Comparison of ENCODE assay signal across 11 cellular contexts in genomic region chr13:113216165-113217056, GRCh38. TPM values are rescaled to one million over a fixed set of nuclear protein-coding genes. Genes with fewer than 3 reads are reported as not detected.
DNase-seq lines count a peak whose midpoint lies in the region; ATAC-seq and TF ChIP-seq lines count a peak whose summit lies in the region.
"Had no signal": no experiment of that assay in that cellular context is flagged by ENCODE, and none has a peak within 500 bp of the region (broad histone marks: within the 10 kb centered on the region; RNA-seq: fewer than 3 reads in every experiment).

No MANE protein-coding gene starts in this region.

- ATAC-seq in activated CD8-positive, alpha-beta T cell treated with anti-CD3 and anti-CD28 coated beads for 36 hours: peak; percentile 10
- ATAC-seq in activated CD8-positive, alpha-beta T cell treated with anti-CD3 and anti-CD28 coated beads, Interleukin-2, amount 10 ng/mL, durations not matched to agents 7 days and 5 days: no peak

- no peak overlapping the region for H3K4me3 Mint-ChIP-seq in activated CD8-positive, alpha-beta T cell treated with anti-CD3 and anti-CD28 coated beads for 36 hours
- H3K4me3 Mint-ChIP-seq in activated CD8-positive, alpha-beta T cell treated with anti-CD3 and anti-CD28 coated beads, Interleukin-2, amount 10 ng/mL, durations not matched to agents 7 days and 5 days: no peak overlapping the region
- H3K4me3 Mint-ChIP-seq in chondrocyte (ENCODE audit: unreplicated experiment): no peak overlapping the region
- H3K4me3 Mint-ChIP-seq: neural crest cell; T-helper 1 cell treated with Interleukin-12 subunit alpha and Interleukin-12 subunit beta and Interleukin-4 antibody, amounts not matched to agents 30 μg/mL and 1 μg/mL, for 36 hours had no signal

- H3K4me3 ChIP-seq in fibroblast of the aortic adventitia (ENCODE audit: low read depth, low read length): peak overlapping the region; percentile 18

- H3K4me1 Mint-ChIP-seq in activated CD8-positive, alpha-beta T cell treated with anti-CD3 and anti-CD28 coated beads for 36 hours (ENCODE audit: low read depth): peaks cover 23% of the 10 kb centered on the region
- peaks cover 26% of the 10 kb centered on the region for H3K4me1 Mint-ChIP-seq in activated CD8-positive, alpha-beta T cell treated with anti-CD3 and anti-CD28 coated beads, Interleukin-2, amount 10 ng/mL, durations not matched to agents 7 days and 5 days (ENCODE audit: low read depth)
- H3K4me1 Mint-ChIP-seq in chondrocyte (ENCODE audit: low read depth): peaks cover 12% of the 10 kb centered on the region

- intact Hi-C loops in activated CD8-positive, alpha-beta T cell treated with anti-CD3 and anti-CD28 coated beads for 36 hours (cut with micrococcal nuclease): no loop called here

- H3K9me3 Mint-ChIP-seq in activated CD8-positive, alpha-beta T cell treated with anti-CD3 and anti-CD28 coated beads for 36 hours: no peaks in the 10 kb centered on the region
- no peaks in the 10 kb centered on the region for H3K9me3 Mint-ChIP-seq in activated CD8-positive, alpha-beta T cell treated with anti-CD3 and anti-CD28 coated beads, Interleukin-2, amount 10 ng/mL, durations not matched to agents 7 days and 5 days (ENCODE audit: insufficient read depth)
- no peaks in the 10 kb centered on the region for H3K9me3 Mint-ChIP-seq in chondrocyte (ENCODE audit: low read depth)
- H3K9me3 Mint-ChIP-seq: neural crest cell; T-helper 1 cell treated with Interleukin-12 subunit alpha and Interleukin-12 subunit beta and Interleukin-4 antibody, amounts not matched to agents 30 μg/mL and 1 μg/mL, for 36 hours had no signal

- POLR2A ChIA-PET in activated CD8-positive, alpha-beta T cell treated with anti-CD3 and anti-CD28 coated beads for 36 hours (lab: Charles Lee): no interaction called here
- POLR2A ChIA-PET in activated CD8-positive, alpha-beta T cell treated with anti-CD3 and anti-CD28 coated beads, Interleukin-2, amount 10 ng/mL, durations not matched to agents 7 days and 5 days (lab: Charles Lee): no interaction called here

- peak overlapping the region; percentile 26 for H3K27ac Mint-ChIP-seq in activated CD8-positive, alpha-beta T cell treated with anti-CD3 and anti-CD28 coated beads for 36 hours
- H3K27ac Mint-ChIP-seq in activated CD8-positive, alpha-beta T cell treated with anti-CD3 and anti-CD28 coated beads, Interleukin-2, amount 10 ng/mL, durations not matched to agents 7 days and 5 days: no peak overlapping the region
- no peak overlapping the region for H3K27ac Mint-ChIP-seq in chondrocyte (ENCODE audit: unreplicated experiment)
- H3K27ac Mint-ChIP-seq: T-helper 1 cell treated with Interleukin-12 subunit alpha and Interleukin-12 subunit beta and Interleukin-4 antibody, amounts not matched to agents 30 μg/mL and 1 μg/mL, for 36 hours had no signal

- TF ChIP-seq CTCF in activated CD8-positive, alpha-beta T cell treated with anti-CD3 and anti-CD28 coated beads for 36 hours (IDR thresholded peaks at IDR 0.05): no peak
- TF ChIP-seq CTCF in fibroblast of the aortic adventitia (IDR thresholded peaks at IDR 0.05; ENCODE audit: insufficient read depth, low read length) (no peak), chondrocyte (IDR thresholded peaks at IDR 0.05) (no peak)

- DNase-seq in activated CD8-positive, alpha-beta T cell treated with anti-CD3 and anti-CD28 coated beads for 36 hours: peak; percentile 9
- no peak for DNase-seq in activated CD8-positive, alpha-beta T cell treated with anti-CD3 and anti-CD28 coated beads, Interleukin-2, amount 10 ng/mL, durations not matched to agents 7 days and 5 days
- DNase-seq in OCI-M1 (lab: John Stamatoyannopoulos, UW) (peak; percentile 56), fibroblast of the aortic adventitia (ENCODE audit: low read depth) (peak; percentile 73), pons (ENCODE audit: low spot score) (peak; percentile 38), chondrocyte (ENCODE audit: low spot score) (no peak), GDM1 (lab: John Stamatoyannopoulos, UW) (no peak)
- no peak for DNase-seq in activated T-cell treated with anti-CD3 and anti-CD28 coated beads, Interleukin-2, amount 50 U/mL, for 1 hour
- DNase-seq: DND-41 had no signal

- CTCF ChIA-PET in activated CD8-positive, alpha-beta T cell treated with anti-CD3 and anti-CD28 coated beads for 36 hours (lab: Charles Lee): no interaction called here
- CTCF ChIA-PET in activated CD8-positive, alpha-beta T cell treated with anti-CD3 and anti-CD28 coated beads, Interleukin-2, amount 10 ng/mL, durations not matched to agents 7 days and 5 days (lab: Charles Lee): no interaction called here

- H3K27me3 Mint-ChIP-seq in activated CD8-positive, alpha-beta T cell treated with anti-CD3 and anti-CD28 coated beads for 36 hours: no peaks in the 10 kb centered on the region
- no peaks in the 10 kb centered on the region for H3K27me3 Mint-ChIP-seq in activated CD8-positive, alpha-beta T cell treated with anti-CD3 and anti-CD28 coated beads, Interleukin-2, amount 10 ng/mL, durations not matched to agents 7 days and 5 days (ENCODE audit: low read depth)
- no peaks in the 10 kb centered on the region for H3K27me3 Mint-ChIP-seq in chondrocyte (ENCODE audit: low read depth)

- H3K36me3 Mint-ChIP-seq in activated CD8-positive, alpha-beta T cell treated with anti-CD3 and anti-CD28 coated beads for 36 hours (ENCODE audit: low read depth): peaks cover 17% of the 10 kb centered on the region
- peaks cover 25% of the 10 kb centered on the region for H3K36me3 Mint-ChIP-seq in activated CD8-positive, alpha-beta T cell treated with anti-CD3 and anti-CD28 coated beads, Interleukin-2, amount 10 ng/mL, durations not matched to agents 7 days and 5 days (ENCODE audit: low read depth)
- peaks cover 10% of the 10 kb centered on the region for H3K36me3 Mint-ChIP-seq in chondrocyte (ENCODE audit: low read depth)

RNA-seq across cellular contexts. Expression of gene CUL4A, which starts 7.0 kb away (rescaled TPM):
- 10 to 100 TPM; 81.5 to 81.7 TPM for total RNA-seq in activated CD8-positive, alpha-beta T cell treated with anti-CD3 and anti-CD28 coated beads for 36 hours
- 10 to 100 TPM; 65.9 to 70.5 TPM for total RNA-seq in activated CD8-positive, alpha-beta T cell treated with anti-CD3 and anti-CD28 coated beads, Interleukin-2, amount 10 ng/mL, durations not matched to agents 7 days and 5 days
- 58.1 and 114 TPM in 2 replicates for total RNA-seq in fibroblast of the aortic adventitia (ENCODE audit: low replicate concordance)
- total RNA-seq in chondrocyte: 63.7 to 64.6 TPM (median 64.1 TPM) in 3 replicates

RNA-seq across cellular contexts. Expression of gene PCID2, which starts 7.9 kb away (rescaled TPM):
- total RNA-seq in activated CD8-positive, alpha-beta T cell treated with anti-CD3 and anti-CD28 coated beads for 36 hours: 10 to 100 TPM; 75.8 to 79.0 TPM
- 10 to 100 TPM; 49.3 to 52.4 TPM for total RNA-seq in activated CD8-positive, alpha-beta T cell treated with anti-CD3 and anti-CD28 coated beads, Interleukin-2, amount 10 ng/mL, durations not matched to agents 7 days and 5 days
- total RNA-seq in fibroblast of the aortic adventitia (ENCODE audit: low replicate concordance) (55.0 and 77.4 TPM in 2 replicates), chondrocyte (32.9 to 42.8 TPM (median 33.7 TPM) in 3 replicates)

RNA-seq across cellular contexts. Expression of gene PROZ, which starts 58.0 kb away (rescaled TPM):
- not detected for total RNA-seq in activated CD8-positive, alpha-beta T cell treated with anti-CD3 and anti-CD28 coated beads for 36 hours
- total RNA-seq in activated CD8-positive, alpha-beta T cell treated with anti-CD3 and anti-CD28 coated beads, Interleukin-2, amount 10 ng/mL, durations not matched to agents 7 days and 5 days: not detected
- total RNA-seq in fibroblast of the aortic adventitia (ENCODE audit: low replicate concordance): not detected in 2 replicates
- not detected in 3 replicates for total RNA-seq in chondrocyte
- total RNA-seq: neural crest cell had no signal

Comparison
In these comparisons a context has a peak if more than half of its experiments do, and no peak if none do; other contexts are left out.
1. DNase-seq: peak in activated CD8-positive, alpha-beta T cell treated with anti-CD3 and anti-CD28 coated beads for 36 hours (single experiment), OCI-M1 (single experiment), fibroblast of the aortic adventitia (single experiment) and pons (single experiment); none in activated CD8-positive, alpha-beta T cell treated with anti-CD3 and anti-CD28 coated beads, Interleukin-2, amount 10 ng/mL, durations not matched to agents 7 days and 5 days (single experiment), chondrocyte (single experiment), activated T-cell treated with anti-CD3 and anti-CD28 coated beads, Interleukin-2, amount 50 U/mL, for 1 hour (single experiment) and GDM1 (single experiment).